ENCODE assay signal across 10 cellular contexts in the genomic region with DNA sequence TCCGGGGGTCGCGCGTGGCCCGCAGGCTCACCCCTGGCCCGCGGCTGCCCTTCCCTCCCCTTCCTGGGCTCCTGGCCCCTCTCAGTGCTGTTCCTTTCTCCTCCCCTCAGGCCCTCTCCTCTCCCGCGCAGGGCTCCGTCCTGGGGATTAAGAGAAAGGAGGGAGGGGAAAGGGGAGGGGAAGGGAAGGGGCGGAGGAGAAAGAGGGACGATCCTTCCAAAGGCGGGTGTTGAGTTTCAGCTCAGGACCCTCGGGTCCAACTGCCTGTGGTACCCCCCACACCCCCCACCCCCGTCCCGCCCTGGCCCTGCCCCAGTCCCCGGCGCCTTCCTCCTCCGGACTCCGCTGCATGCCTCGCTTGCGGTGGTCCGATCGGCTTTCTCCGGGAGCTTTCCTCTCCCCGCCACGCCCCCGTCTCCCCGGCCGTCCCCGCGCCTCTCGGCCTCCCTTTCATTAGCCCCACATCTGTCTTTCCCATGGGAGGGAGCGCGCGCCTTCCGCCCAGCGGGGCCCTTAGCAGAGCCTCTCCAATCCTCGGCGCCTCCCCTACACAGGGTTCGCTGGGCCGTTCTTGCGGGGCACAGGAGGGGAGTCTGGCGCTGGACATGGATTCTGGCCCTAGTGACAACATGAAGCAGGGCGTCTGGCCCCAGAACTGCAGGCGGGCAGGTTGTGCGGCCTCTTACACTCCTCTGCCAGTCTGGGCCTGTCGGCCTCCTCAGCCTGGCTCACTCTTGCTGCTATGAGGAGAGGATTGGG. TPM values are rescaled to one million over a fixed set of nuclear protein-coding genes. Genes with fewer than 3 reads are reported as not detected.
DNase-seq lines count a peak whose midpoint lies in the region; ATAC-seq, FAIRE-seq and TF ChIP-seq lines count a peak whose summit lies in the region.
"Had no signal": no experiment of that assay in that cellular context is flagged by ENCODE, and none has a peak within 500 bp of the region (broad histone marks: within the 10 kb centered on the region; RNA-seq: fewer than 3 reads in every experiment).

No MANE protein-coding gene starts in this region.

- FAIRE-seq in keratinocyte (lab: Jason Lieb, UNC): peak; percentile 80

- dilution Hi-C loops in keratinocyte (cut with MboI; ENCODE audit: extremely low pct_ligation_motif_present, low sequenced_read_pairs): no loop called here

- H3K9me1 ChIP-seq in keratinocyte (ENCODE audit: control insufficient read depth, extremely low read depth, insufficient read depth, low read length): no peaks in the 10 kb centered on the region

- H3K4me3 Mint-ChIP-seq in chondrocyte (ENCODE audit: unreplicated experiment) (peak overlapping the region; percentile 67), CD14-positive monocyte (peak overlapping the region in 1 of 2 donors; percentile 64)
- H3K4me3 Mint-ChIP-seq: activated CD8-positive, alpha-beta T cell treated with anti-CD3 and anti-CD28 coated beads, Interleukin-2, amount 10 ng/mL, durations not matched to agents 7 days and 5 days had no signal

- DNase-seq in NCI-H1436 (lab: John Stamatoyannopoulos, UW) (peak; percentile 65), chondrocyte (ENCODE audit: low spot score) (no peak), keratinocyte (ENCODE audit: low read depth, low spot score) (peak; percentile 42), spleen (peak; percentile 70), CD14-positive monocyte (ENCODE audit: low spot score) (no peak)
- DNase-seq: activated CD8-positive, alpha-beta T cell treated with anti-CD3 and anti-CD28 coated beads, Interleukin-2, amount 10 ng/mL, durations not matched to agents 7 days and 5 days had no signal

- WGBS in spleen, 5 donors: 40 to 54% (median 45%) methylated on average over 34 to 48 of the region's 48 CpGs

- no peak for TF ChIP-seq POLR2A in spleen (IDR thresholded peaks at IDR 0.05)

- H3K4me2 ChIP-seq in keratinocyte (ENCODE audit: control insufficient read depth, extremely low read depth, insufficient read depth, low read depth, low read length): peak overlapping the region; percentile 75

- H3K27ac ChIP-seq in keratinocyte (ENCODE audit: control insufficient read depth, insufficient read depth, low read length) (peak overlapping the region; percentile 39), spleen (peak overlapping the region in 7 of 8 donors; percentile 72 to 82 (median 76))

- TF ChIP-seq CTCF in chondrocyte (IDR thresholded peaks at IDR 0.05): peak; percentile 17
- TF ChIP-seq CTCF in keratinocyte (optimal IDR thresholded peaks at IDR 0.05 in 1 of 3, IDR thresholded peaks at IDR 0.05 in 1 of 3, conservative IDR thresholded peaks at IDR 0.05 in 1 of 3; ENCODE audit: extremely low read depth in 1 of 3, insufficient read depth in 2 of 3, low read length in 3 of 3): no peak
- no peak for TF ChIP-seq CTCF in spleen (IDR thresholded peaks at IDR 0.05 in 8 of 11, conservative IDR thresholded peaks at IDR 0.05 in 3 of 11)
- TF ChIP-seq CTCF in CD14-positive monocyte (IDR thresholded peaks at IDR 0.05): no peak

- intact Hi-C loops in spleen (cut with DNase I; ENCODE audit: low total_unique reads): no loop called here
- intact Hi-C loops in CD14-positive monocyte (cut with micrococcal nuclease): no loop called here

- H3K4me3 ChIP-seq in keratinocyte (ENCODE audit: control insufficient read depth in 2 of 3, extremely low read depth in 1 of 3, insufficient read depth in 2 of 3, low read depth in 1 of 3, low read length in 3 of 3) (peak overlapping the region; percentile 19 to 60 (median 53)), spleen (peak overlapping the region; percentile 4 to 60 (median 30))

- peak overlapping the region; percentile 78 for H3K27ac Mint-ChIP-seq in chondrocyte (ENCODE audit: unreplicated experiment)
- no peak overlapping the region for H3K27ac Mint-ChIP-seq in CD14-positive monocyte
- H3K27ac Mint-ChIP-seq: activated CD8-positive, alpha-beta T cell treated with anti-CD3 and anti-CD28 coated beads, Interleukin-2, amount 10 ng/mL, durations not matched to agents 7 days and 5 days had no signal

- H3K4me1 ChIP-seq in keratinocyte (ENCODE audit: control insufficient read depth, extremely low read depth, insufficient read depth, low read length) (peaks cover 21% of the 10 kb centered on the region), spleen (peaks cover 0 to 16% (median 11%) of the 10 kb centered on the region in 6 donors)

- H3K9ac ChIP-seq in keratinocyte (ENCODE audit: control insufficient read depth, extremely low read depth, insufficient read depth, low read length): peak overlapping the region; percentile 68

- no peaks in the 10 kb centered on the region for H3K9me3 ChIP-seq in keratinocyte (ENCODE audit: control insufficient read depth, low read depth, low read length)
- no peaks in the 10 kb centered on the region for H3K9me3 ChIP-seq in spleen

- H4K20me1 ChIP-seq in keratinocyte (ENCODE audit: control insufficient read depth, extremely low read depth, insufficient read depth, low read length): no peaks in the 10 kb centered on the region

- H3K4me1 Mint-ChIP-seq in chondrocyte (ENCODE audit: low read depth) (peaks cover 24% of the 10 kb centered on the region), CD14-positive monocyte (peaks cover 2% of the 10 kb centered on the region)

- H3K36me3 ChIP-seq in keratinocyte (ENCODE audit: control insufficient read depth in 2 of 2, extremely low read depth in 1 of 2, insufficient read depth in 2 of 2, low read length in 2 of 2): no peaks in the 10 kb centered on the region
- H3K36me3 ChIP-seq in spleen: no peaks in the 10 kb centered on the region

- no peaks in the 10 kb centered on the region for H3K27me3 ChIP-seq in keratinocyte (ENCODE audit: control insufficient read depth, extremely low read depth, insufficient read depth, low read length)
- H3K27me3 ChIP-seq in spleen (replicated peaks in 1 of 7): peaks cover 0 to 72% (median 26%) of the 10 kb centered on the region in 7 donors

- H3K36me3 Mint-ChIP-seq in chondrocyte (ENCODE audit: low read depth): peaks cover 1% of the 10 kb centered on the region
- H3K36me3 Mint-ChIP-seq in CD14-positive monocyte: peaks cover 0 to 2% of the 10 kb centered on the region in 2 donors

- ATAC-seq in HG03432 (IDR thresholded peaks at IDR 0.05; ENCODE audit: unreplicated experiment): no peak
- ATAC-seq in HG03457 (IDR thresholded peaks at IDR 0.05; ENCODE audit: unreplicated experiment): no peak
- no peak for ATAC-seq in HG02678 (IDR thresholded peaks at IDR 0.05; ENCODE audit: unreplicated experiment)
- ATAC-seq: activated CD8-positive, alpha-beta T cell treated with anti-CD3 and anti-CD28 coated beads, Interleukin-2, amount 10 ng/mL, durations not matched to agents 7 days and 5 days; HCT116 had no signal

- H3K9me3 Mint-ChIP-seq in chondrocyte (ENCODE audit: low read depth) (no peaks in the 10 kb centered on the region), CD14-positive monocyte (peaks cover 0 to 10% (median 0%) of the 10 kb centered on the region in 7 donors)

- peak overlapping the region; percentile 87 for H2AFZ ChIP-seq in keratinocyte (ENCODE audit: control insufficient read depth, low read length)

- H3K27me3 Mint-ChIP-seq in chondrocyte (ENCODE audit: low read depth): peaks cover 6% of the 10 kb centered on the region
- H3K27me3 Mint-ChIP-seq in CD14-positive monocyte (ENCODE audit: low read depth in 3 of 3): peaks cover 44 to 60% (median 54%) of the 10 kb centered on the region in 3 donors

- no peaks in the 10 kb centered on the region for H3K79me2 ChIP-seq in keratinocyte (ENCODE audit: control insufficient read depth, insufficient read depth, low read length)

RNA-seq across cellular contexts. Expression of a gene that starts 1.4 kb away (rescaled TPM):
- total RNA-seq in chondrocyte: 29.5 to 36.7 TPM (median 29.6 TPM) in 3 replicates
- polyA plus RNA-seq in keratinocyte: 1.4 to 2.1 TPM (median 1.7 TPM) in 3 replicates
- 2.0 TPM for polyA plus RNA-seq in keratinocyte (2011; ENCODE audit: low read depth)
- polyA plus RNA-seq in keratinocyte (2011; cell fraction: cytosol; rRNA removed): 0.68 and 1.1 TPM in 2 replicates
- polyA plus RNA-seq in keratinocyte (2011; cell fraction: nucleus; rRNA removed): 2.7 and 3.3 TPM in 2 replicates
- 2.7 and 6.8 TPM in 2 replicates for polyA plus RNA-seq in keratinocyte (2012; ENCODE audit: low replicate concordance)
- 0.79 to 1.8 TPM (median 1.3 TPM) in 3 replicates for polyA minus RNA-seq in keratinocyte
- polyA minus RNA-seq in keratinocyte (2011; cell fraction: cytosol; rRNA and poly(A)+ RNA removed): 1.3 TPM
- 0.70 and 1.1 TPM in 2 replicates for polyA minus RNA-seq in keratinocyte (2011; cell fraction: nucleus; rRNA and poly(A)+ RNA removed)
- 1 to 10 TPM; 2.6 to 6.7 (median 4.4) TPM for total RNA-seq in spleen
- polyA plus RNA-seq in spleen: 1 to 10 TPM; 1.8 to 4.3 (median 2.7) TPM
- polyA plus RNA-seq in CD14-positive monocyte: not detected
- total RNA-seq: activated CD8-positive, alpha-beta T cell treated with anti-CD3 and anti-CD28 coated beads, Interleukin-2, amount 10 ng/mL, durations not matched to agents 7 days and 5 days had no signal

RNA-seq across cellular contexts. Expression of a gene that starts 6.3 kb away (rescaled TPM):
- total RNA-seq in chondrocyte: not detected in 3 replicates
- polyA plus RNA-seq in keratinocyte: not detected in 3 replicates
- polyA plus RNA-seq in keratinocyte (2011; ENCODE audit: low read depth): not detected
- polyA plus RNA-seq in keratinocyte (2011; cell fraction: cytosol; rRNA removed): not detected in 2 replicates
- not detected in 2 replicates for polyA plus RNA-seq in keratinocyte (2011; cell fraction: nucleus; rRNA removed)
- not detected in 2 replicates for polyA plus RNA-seq in keratinocyte (2012; ENCODE audit: low replicate concordance)
- polyA minus RNA-seq in keratinocyte: not detected in 3 replicates
- polyA minus RNA-seq in keratinocyte (2011; cell fraction: cytosol; rRNA and poly(A)+ RNA removed): not detected
- not detected in 2 replicates for polyA minus RNA-seq in keratinocyte (2011; cell fraction: nucleus; rRNA and poly(A)+ RNA removed)
- total RNA-seq in spleen: not detected
- polyA plus RNA-seq in spleen: not detected
- polyA plus RNA-seq in CD14-positive monocyte: not detected
- total RNA-seq: activated CD8-positive, alpha-beta T cell treated with anti-CD3 and anti-CD28 coated beads, Interleukin-2, amount 10 ng/mL, durations not matched to agents 7 days and 5 days had no signal

RNA-seq across cellular contexts. Expression of a gene that starts 10.5 kb away (rescaled TPM):
- not detected in 3 replicates for total RNA-seq in chondrocyte
- not detected in 3 replicates for polyA plus RNA-seq in keratinocyte
- polyA plus RNA-seq in keratinocyte (2011; ENCODE audit: low read depth): not detected
- polyA plus RNA-seq in keratinocyte (2011; cell fraction: cytosol; rRNA removed): not detected in 2 replicates
- polyA plus RNA-seq in keratinocyte (2011; cell fraction: nucleus; rRNA removed): not detected in 2 replicates
- not detected in 2 replicates for polyA plus RNA-seq in keratinocyte (2012; ENCODE audit: low replicate concordance)
- polyA minus RNA-seq in keratinocyte: not detected in 3 replicates
- not detected for polyA minus RNA-seq in keratinocyte (2011; cell fraction: cytosol; rRNA and poly(A)+ RNA removed)
- not detected in 2 replicates for polyA minus RNA-seq in keratinocyte (2011; cell fraction: nucleus; rRNA and poly(A)+ RNA removed)
- total RNA-seq in spleen: 10 to 100 TPM in 1 of 7 donors, 1 to 10 TPM in 6; 2.1 to 13.0 (median 4.3) TPM
- polyA plus RNA-seq in spleen: 1 to 10 TPM; 1.3 to 4.1 (median 2.7) TPM
- 1 to 10 TPM in 1 of 2 donors, under 1 TPM in 1; 0.93 to 1.1 TPM for polyA plus RNA-seq in CD14-positive monocyte
- total RNA-seq: activated CD8-positive, alpha-beta T cell treated with anti-CD3 and anti-CD28 coated beads, Interleukin-2, amount 10 ng/mL, durations not matched to agents 7 days and 5 days had no signal

RNA-seq across cellular contexts. Expression of a gene that starts 13.7 kb away (rescaled TPM):
- total RNA-seq in chondrocyte (40.3 to 63.9 TPM (median 44.0 TPM) in 3 replicates), spleen (10 to 100 TPM in 2 of 7 donors, 1 to 10 TPM in 5; 7.1 to 13.7 (median 8.3) TPM)
- polyA plus RNA-seq in keratinocyte (0.76 to 2.1 TPM (median 1.2 TPM) in 3 replicates), spleen (1 to 10 TPM; 5.1 to 7.1 (median 6.3) TPM), CD14-positive monocyte (not detected)
- polyA plus RNA-seq in keratinocyte (2011; ENCODE audit: low read depth): 0.69 TPM
- 0.34 and 0.60 TPM in 2 replicates for polyA plus RNA-seq in keratinocyte (2011; cell fraction: cytosol; rRNA removed)
- 2.7 and 3.6 TPM in 2 replicates for polyA plus RNA-seq in keratinocyte (2011; cell fraction: nucleus; rRNA removed)
- 1.7 and 2.8 TPM in 2 replicates for polyA plus RNA-seq in keratinocyte (2012; ENCODE audit: low replicate concordance)
- polyA minus RNA-seq in keratinocyte: 0.99 to 1.4 TPM (median 1.2 TPM) in 3 replicates
- polyA minus RNA-seq in keratinocyte (2011; cell fraction: cytosol; rRNA and poly(A)+ RNA removed): 0.96 TPM
- 2.5 and 3.3 TPM in 2 replicates for polyA minus RNA-seq in keratinocyte (2011; cell fraction: nucleus; rRNA and poly(A)+ RNA removed)

RNA-seq across cellular contexts. Expression of a gene that starts 41.7 kb away (rescaled TPM):
- not detected in 3 replicates for total RNA-seq in chondrocyte
- polyA plus RNA-seq in keratinocyte: not detected in 3 replicates
- not detected for polyA plus RNA-seq in keratinocyte (2011; ENCODE audit: low read depth)
- not detected in 2 replicates for polyA plus RNA-seq in keratinocyte (2011; cell fraction: cytosol; rRNA removed)
- polyA plus RNA-seq in keratinocyte (2011; cell fraction: nucleus; rRNA removed): not detected in 2 replicates
- polyA plus RNA-seq in keratinocyte (2012; ENCODE audit: low replicate concordance): not detected in 2 replicates
- polyA minus RNA-seq in keratinocyte: not detected in 3 replicates
- not detected for polyA minus RNA-seq in keratinocyte (2011; cell fraction: cytosol; rRNA and poly(A)+ RNA removed)
- not detected in 2 replicates for polyA minus RNA-seq in keratinocyte (2011; cell fraction: nucleus; rRNA and poly(A)+ RNA removed)
- total RNA-seq in spleen: under 1 TPM in 1 of 7 donors, not detected in 6; 0.82 TPM
- under 1 TPM; 0.35 to 0.44 (median 0.37) TPM for polyA plus RNA-seq in spleen
- polyA plus RNA-seq in CD14-positive monocyte: not detected
- total RNA-seq: activated CD8-positive, alpha-beta T cell treated with anti-CD3 and anti-CD28 coated beads, Interleukin-2, amount 10 ng/mL, durations not matched to agents 7 days and 5 days had no signal

Comparison
In these comparisons a context has a peak if more than half of its experiments do, and no peak if none do; other contexts are left out.
1. DNase-seq: peak in NCI-H1436 (single experiment), keratinocyte (single experiment) and spleen (single experiment); none in chondrocyte (single experiment) and CD14-positive monocyte (single experiment).